Comparison of ENCODE assay signal across 20 cellular contexts in genomic region chr1:61109910-61110309, GRCh38. TPM values are rescaled to one million over a fixed set of nuclear protein-coding genes. Genes with fewer than 3 reads are reported as not detected.
DNase-seq lines count a peak whose midpoint lies in the region; ATAC-seq, FAIRE-seq and TF ChIP-seq lines count a peak whose summit lies in the region.
"Had no signal": no experiment of that assay in that cellular context is flagged by ENCODE, and none has a peak within 500 bp of the region (broad histone marks: within the 10 kb centered on the region; RNA-seq: fewer than 3 reads in every experiment).

No MANE protein-coding gene starts in this region.

- intact Hi-C loops in A673 (cut with micrococcal nuclease; ENCODE audit: unreplicated experiment) = no loop called here
- intact Hi-C loops in kidney (cut with DNase I) = no loop called here

- H3K4me3 ChIP-seq in A673 (ENCODE audit: low read depth, low read length, poor library complexity, severe bottlenecking) = peak overlapping the region; percentile 12
- peak overlapping the region; percentile 50; the same call in 1 of the 2 replicates for H3K4me3 ChIP-seq in SK-N-MC
- no peak overlapping the region for H3K4me3 ChIP-seq in kidney (ENCODE audit: low read length in 2 of 2)
- no peak overlapping the region for H3K4me3 ChIP-seq in foreskin fibroblast (ENCODE audit: low read depth in 1 of 2, low read length in 2 of 2)
- H3K4me3 ChIP-seq: HAP-1 had no signal

- FAIRE-seq in kidney (lab: Jason Lieb, UNC) = peak; percentile 27
- FAIRE-seq: D721Med, GM12891, H1 had no signal

- H3K27ac ChIP-seq in A673 (ENCODE audit: low read depth, low read length, poor library complexity, severe bottlenecking) = peak overlapping the region; percentile 77
- H3K27ac ChIP-seq in SK-N-MC = peak overlapping the region; percentile 95
- no peak overlapping the region for H3K27ac ChIP-seq in kidney (ENCODE audit: low read depth in 2 of 2, low read length in 2 of 2)
- H3K27ac ChIP-seq: HL-60 had no signal

- H3K9me3 ChIP-seq in A673 (ENCODE audit: low read depth, low read length, poor library complexity, severe bottlenecking) (peaks cover 14% of the 10 kb centered on the region), SK-N-MC (ENCODE audit: low read depth, low read length) (no peaks in the 10 kb centered on the region; the same call in 1 of the 2 replicates), kidney (ENCODE audit: control insufficient read depth in 1 of 2, low read length in 2 of 2) (peaks cover 0 to 5% of the 10 kb centered on the region in 2 donors)
- H3K9me3 ChIP-seq: HAP-1 had no signal

- H3K36me3 ChIP-seq in A673 (ENCODE audit: insufficient read depth, low read length, poor library complexity, severe bottlenecking) (peaks cover 16% of the 10 kb centered on the region), SK-N-MC (ENCODE audit: insufficient read depth, low read length) (peaks cover 13% of the 10 kb centered on the region; the same call in 1 of the 2 replicates), kidney (ENCODE audit: control insufficient read depth in 1 of 2, insufficient read depth in 2 of 2, low read length in 2 of 2) (no peaks in the 10 kb centered on the region)
- H3K36me3 ChIP-seq: HAP-1 had no signal

- BruUV-seq in A673 (replicated peaks; lab: Mats Ljungman, UMichigan) = TSS peak; percentile 2

- ATAC-seq in GM18873 (IDR thresholded peaks at IDR 0.05; ENCODE audit: low FRiP score, unreplicated experiment) (no peak), GM19023 (IDR thresholded peaks at IDR 0.05; ENCODE audit: unreplicated experiment) (no peak)
- ATAC-seq in activated naive CD4-positive, alpha-beta T cell treated with anti-CD3 and anti-CD28 coated beads, Interleukin-2, amount 50 U/mL, for 72 hours = no peak

- POLR2A ChIA-PET in A673 (lab: Charles Lee; ENCODE audit: low non-redundant PET) = interaction anchor here (0.6 kb wide), 1 partner anchor 1358 kb away, joined by 4 read pairs; no protein-coding TSS in a partner anchor

- H3K9ac ChIP-seq in SK-N-MC (ENCODE audit: insufficient read length) = no peak overlapping the region
- H3K9ac ChIP-seq in kidney (ENCODE audit: low read length in 2 of 2) = no peak overlapping the region

- CTCF ChIA-PET in A673 (lab: Charles Lee) = no interaction called here

- DNase-seq in A673 (ENCODE audit: low spot score) (no peak), NCI-H69 (lab: John Stamatoyannopoulos, UW) (peak; percentile 14), SK-N-MC (ENCODE audit: low read depth, low spot score) (no peak), kidney (no peak), foreskin fibroblast (no peak)
- no peak for DNase-seq in activated naive CD4-positive, alpha-beta T cell treated with anti-CD3 and anti-CD28 coated beads, Interleukin-2, amount 50 U/mL, for 72 hours (ENCODE audit: low spot score in 2 of 2)
- DNase-seq: C1 segment of cervical spinal cord; CD4-positive, alpha-beta memory T cell; COR-L47; DMS153; DMS79 treated with DMSO at 0.1 percent for 48 hours; EL had no signal

- H3K4me1 ChIP-seq in A673 (ENCODE audit: insufficient read depth, low read length, poor library complexity, severe bottlenecking) (peaks cover 66% of the 10 kb centered on the region), kidney (ENCODE audit: control insufficient read depth in 1 of 2, insufficient read depth in 1 of 2, low read depth in 1 of 2, low read length in 2 of 2) (peaks cover 0 to 7% of the 10 kb centered on the region in 2 donors)

- no peaks in the 10 kb centered on the region for H3K36me3 Mint-ChIP-seq in activated naive CD4-positive, alpha-beta T cell treated with anti-CD3 and anti-CD28 coated beads, Interleukin-2, amount 50 U/mL, for 72 hours

- no peak overlapping the region for H3K27ac Mint-ChIP-seq in activated naive CD4-positive, alpha-beta T cell treated with anti-CD3 and anti-CD28 coated beads, Interleukin-2, amount 50 U/mL, for 72 hours
- H3K27ac Mint-ChIP-seq: B cell; CD4-positive, alpha-beta memory T cell had no signal

- H3K9me3 Mint-ChIP-seq in activated naive CD4-positive, alpha-beta T cell treated with anti-CD3 and anti-CD28 coated beads, Interleukin-2, amount 50 U/mL, for 72 hours = peaks cover 4 to 5% of the 10 kb centered on the region in 2 donors

- no peak for TF ChIP-seq CTCF in A673 (conservative IDR thresholded peaks at IDR 0.05; ENCODE audit: low read depth, low read length)
- no peak for TF ChIP-seq CTCF in kidney (IDR thresholded peaks at IDR 0.05; ENCODE audit: borderline replicate concordance, extremely low read depth, insufficient read depth)
- no peak for TF ChIP-seq CTCF in foreskin fibroblast (IDR thresholded peaks at IDR 0.05; ENCODE audit: low read depth, low read length)

- H3K27me3 ChIP-seq in A673 (replicated peaks; ENCODE audit: insufficient read depth, low read depth, low read length, poor library complexity) = no peaks in the 10 kb centered on the region

RNA-seq across cellular contexts. Expression of gene NFIA, which starts 27.5 kb away (rescaled TPM):
- total RNA-seq in A673 (2021) (65.4 and 67.1 TPM in 2 replicates), kidney (87.5 TPM)
- polyA plus RNA-seq in kidney (ENCODE audit: insufficient read depth, low read depth, low replicate concordance) = 4.8 TPM
- total RNA-seq in activated naive CD4-positive, alpha-beta T cell treated with anti-CD3 and anti-CD28 coated beads, Interleukin-2, amount 50 U/mL, for 72 hours = 1 to 10 TPM in 1 of 2 donors, under 1 TPM in 1; 0.88 to 3.1 TPM

Comparison
In these comparisons a context has a peak if more than half of its experiments do, and no peak if none do; other contexts are left out.
1. H3K27ac ChIP-seq: peak in A673 (single experiment) and SK-N-MC (single experiment); none in kidney (0 of 2).
2. H3K4me3 ChIP-seq: peak in A673 (single experiment) and SK-N-MC (single experiment); none in kidney (0 of 2) and foreskin fibroblast (0 of 2).
3. RNA of gene NFIA, which starts 27.5 kb away (total RNA-seq): 87.5 TPM in kidney (single experiment) and 65.4 to 67.1 TPM in A673; 0.88 to 3.1 TPM in activated naive CD4-positive, alpha-beta T cell treated with anti-CD3 and anti-CD28 coated beads, Interleukin-2, amount 50 U/mL, for 72 hours; every median in the first group is over 10 times any median in the second.